In genomic region chr15:34039506-34040123, GRCh38 we compare ENCODE assay signal across 8 cellular contexts. TPM values are rescaled to one million over a fixed set of nuclear protein-coding genes. Genes with fewer than 3 reads are reported as not detected.
A peak's percentile ranks its signal among the peaks of the same experiment; 100 is the strongest.
DNase-seq lines count a peak whose midpoint lies in the region; ATAC-seq and TF ChIP-seq lines count a peak whose summit lies in the region.

No MANE protein-coding gene starts in this region.

- no peaks in the 10 kb centered on the region for H3K9me3 Mint-ChIP-seq in Caco-2 (ENCODE audit: unreplicated experiment)

- ATAC-seq in GM21619 (IDR thresholded peaks at IDR 0.05; ENCODE audit: unreplicated experiment) = peak; percentile 36
- no peak for ATAC-seq in body of pancreas
- ATAC-seq in esophagus mucosa = no peak
- ATAC-seq in GM18519 (IDR thresholded peaks at IDR 0.05; ENCODE audit: low FRiP score, unreplicated experiment) = no peak

- H3K9me3 ChIP-seq in Caco-2 (no peaks in the 10 kb centered on the region), OCI-LY3 (ENCODE audit: insufficient read depth, low read length) (no peaks in the 10 kb centered on the region), body of pancreas (no peaks in the 10 kb centered on the region), mesodermal cell (ENCODE audit: control insufficient read depth, low read length) (no peaks in the 10 kb centered on the region), subcutaneous abdominal adipose tissue (ENCODE audit: control insufficient read depth in 5 of 5, low read length in 5 of 5) (no peaks in the 10 kb centered on the region)

- no peaks in the 10 kb centered on the region for H3K27me3 Mint-ChIP-seq in Caco-2 (ENCODE audit: insufficient read depth, unreplicated experiment)

- DNase-seq in Caco-2 (no peak), body of pancreas (no peak)

- H3K27ac Mint-ChIP-seq in Caco-2 (ENCODE audit: unreplicated experiment) = no peak overlapping the region

- H3K9ac ChIP-seq in OCI-LY3 (ENCODE audit: low read length) (peak overlapping the region; percentile 88), subcutaneous abdominal adipose tissue (ENCODE audit: low read length in 5 of 5) (peak overlapping the region; percentile 30 to 86 (median 45))

- WGBS in body of pancreas, 2 donors = 11 to 18% methylated on average over 7 of the region's 7 CpGs
- WGBS in mesodermal cell (ENCODE audit: insufficient coverage in 2 of 2), 2 experiments = 23 to 27% methylated on average over 2 to 3 of the region's 7 CpGs

- H3K4me2 ChIP-seq in OCI-LY3 (ENCODE audit: low read length) = peak overlapping the region; percentile 98

- no peaks in the 10 kb centered on the region for H4K20me1 ChIP-seq in OCI-LY3 (ENCODE audit: insufficient read depth, low read length)

- intact Hi-C loops in Caco-2 (cut with micrococcal nuclease; ENCODE audit: unreplicated experiment) = no loop called here
- intact Hi-C loops in body of pancreas (cut with DNase I) = no loop called here

- no peak for TF ChIP-seq POLR2A in body of pancreas (IDR thresholded peaks at IDR 0.05)

- no peaks in the 10 kb centered on the region for H3K36me3 Mint-ChIP-seq in Caco-2 (ENCODE audit: insufficient read depth, unreplicated experiment)

- peaks cover 6% of the 10 kb centered on the region for H3K4me1 Mint-ChIP-seq in Caco-2 (ENCODE audit: low read depth, unreplicated experiment)

- peak overlapping the region; percentile 77 for H3K4me3 Mint-ChIP-seq in Caco-2 (ENCODE audit: unreplicated experiment)

- TSS peak; percentile 76 for BruUV-seq in Caco-2 (replicated peaks; lab: Mats Ljungman, UMichigan)

- H2AFZ ChIP-seq in OCI-LY3 (ENCODE audit: low read depth, low read length) = peak overlapping the region; percentile 38; the same call in 1 of the 2 replicates

- CTCF ChIA-PET in Caco-2 (lab: Charles Lee) = no interaction called here

- H3K27ac ChIP-seq in OCI-LY3 (ENCODE audit: low read length) (peak overlapping the region; percentile 46), body of pancreas (peak overlapping the region in 3 of 4 donors; percentile 75 to 95 (median 92)), mesodermal cell (ENCODE audit: low read depth, low read length, severe bottlenecking) (no peak overlapping the region), subcutaneous abdominal adipose tissue (ENCODE audit: low read depth, low read length) (peak overlapping the region; percentile 59)

- H3K4me3 ChIP-seq in Caco-2 (ENCODE audit: low read depth, low read length) (peak overlapping the region; percentile 94), OCI-LY3 (ENCODE audit: low read length) (peak overlapping the region; percentile 85), body of pancreas (peak overlapping the region in 1 of 2 donors; percentile 14), mesodermal cell (ENCODE audit: extremely low read depth, insufficient read depth, low read length, poor library complexity, severe bottlenecking) (peak overlapping the region; percentile 61), subcutaneous abdominal adipose tissue (ENCODE audit: low read depth in 1 of 5, low read length in 5 of 5) (peak overlapping the region; percentile 65 to 94 (median 93))

- TF ChIP-seq CTCF in Caco-2 (IDR thresholded peaks at IDR 0.05; ENCODE audit: insufficient read depth in 1 of 2, low read depth in 1 of 2, low read length in 1 of 2, severe bottlenecking in 1 of 2, unreplicated experiment in 1 of 2) (no peak), OCI-LY3 (IDR thresholded peaks at IDR 0.05; ENCODE audit: low read depth, low read length) (no peak), body of pancreas (IDR thresholded peaks at IDR 0.05) (no peak)

- H3K36me3 ChIP-seq in Caco-2 (ENCODE audit: control insufficient read depth, insufficient read depth, low read length) (no peaks in the 10 kb centered on the region), OCI-LY3 (replicated peaks; ENCODE audit: low read depth, low read length) (no peaks in the 10 kb centered on the region), body of pancreas (replicated peaks in 1 of 2; ENCODE audit: insufficient read depth in 1 of 2, low read depth in 2 of 2) (no peaks in the 10 kb centered on the region), mesodermal cell (ENCODE audit: control insufficient read depth, insufficient read depth, low read length) (no peaks in the 10 kb centered on the region), subcutaneous abdominal adipose tissue (ENCODE audit: control insufficient read depth in 5 of 5, insufficient read depth in 5 of 5, low read length in 5 of 5) (no peaks in the 10 kb centered on the region)

- H3K4me1 ChIP-seq in Caco-2 (peaks cover 6% of the 10 kb centered on the region; the same call in 1 of the 2 replicates), OCI-LY3 (ENCODE audit: low read length) (peaks cover 11% of the 10 kb centered on the region), body of pancreas (peaks cover 10% of the 10 kb centered on the region), mesodermal cell (ENCODE audit: control insufficient read depth, insufficient read depth, low read length, poor library complexity, severe bottlenecking) (peaks cover 9% of the 10 kb centered on the region), subcutaneous abdominal adipose tissue (ENCODE audit: control insufficient read depth in 5 of 5, insufficient read depth in 5 of 5, low read length in 5 of 5) (peaks cover 5 to 15% (median 12%) of the 10 kb centered on the region in 5 donors)

- H3K79me2 ChIP-seq in OCI-LY3 (ENCODE audit: low read length) = peaks cover 18% of the 10 kb centered on the region

- H3K27me3 ChIP-seq in Caco-2 (replicated peaks; ENCODE audit: control insufficient read depth, insufficient read depth, low read length) (no peaks in the 10 kb centered on the region), OCI-LY3 (ENCODE audit: low read depth, low read length) (no peaks in the 10 kb centered on the region), body of pancreas (no peaks in the 10 kb centered on the region), subcutaneous abdominal adipose tissue (ENCODE audit: control insufficient read depth in 5 of 5, insufficient read depth in 4 of 5, low read length in 5 of 5) (no peaks in the 10 kb centered on the region)

- POLR2A ChIA-PET in Caco-2 (lab: Charles Lee) = no interaction called here

RNA-seq across cellular contexts. Expression of gene AVEN, which starts 0.6 kb away (rescaled TPM):
- total RNA-seq in Caco-2 (2022) (8.3 and 8.7 TPM in 2 replicates), body of pancreas (10 to 100 TPM; 10.5 to 12.2 TPM), esophagus mucosa (15.1 TPM)
- polyA plus RNA-seq in mesodermal cell (2013, experiment 1 of 2) = 15.3 TPM
- 14.6 TPM for polyA plus RNA-seq in mesodermal cell (2013, experiment 2 of 2)
